ENCODE assay signal across 1 cellular context in the genomic region with DNA sequence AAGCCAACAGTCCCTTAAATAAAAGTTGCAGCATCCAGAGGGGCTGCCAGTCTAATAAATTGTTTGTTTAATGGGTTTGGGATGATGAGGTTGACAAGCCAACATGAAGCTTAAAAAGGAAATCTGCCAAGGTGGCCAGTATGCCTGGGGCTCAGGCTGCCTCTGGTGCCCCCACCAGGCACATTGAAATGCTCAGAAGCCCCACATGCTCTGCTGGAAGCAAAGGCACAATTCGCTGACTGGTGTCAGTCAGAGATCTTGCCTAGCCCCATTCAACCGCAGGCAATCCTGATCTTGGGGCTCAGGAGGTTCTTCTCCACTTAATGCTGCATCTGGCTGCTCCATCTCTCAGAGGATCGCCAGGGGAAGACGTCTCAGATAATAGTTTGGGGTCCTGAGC.
TF ChIP-seq lines count a peak whose summit lies in the region.

No MANE protein-coding gene starts in this region.

TF ChIP-seq in IMR-90, 13 proteins besides CTCF, POLR2A, EP300 and RAD21:
- TF ChIP-seq CEBPB (IDR thresholded peaks at IDR 0.05; ENCODE audit: low read depth, low read length) (no peak), MXI1 (IDR thresholded peaks at IDR 0.05; ENCODE audit: borderline replicate concordance, low read depth, low read length) (no peak), BHLHE40 (IDR thresholded peaks at IDR 0.05; ENCODE audit: low read depth, low read length) (no peak), NFE2L2 (IDR thresholded peaks at IDR 0.05; ENCODE audit: low read depth, low read length) (no peak), CHD1 (IDR thresholded peaks at IDR 0.05; ENCODE audit: low read depth, low read length) (no peak), RFX5 (IDR thresholded peaks at IDR 0.05; ENCODE audit: low read depth, low read length) (no peak), ELK1 (IDR thresholded peaks at IDR 0.05; ENCODE audit: borderline replicate concordance, low read depth, low read length) (no peak), RCOR1 (IDR thresholded peaks at IDR 0.05; ENCODE audit: insufficient replicate concordance, low read length) (no peak), SMC3 (IDR thresholded peaks at IDR 0.05; ENCODE audit: low read depth, low read length) (no peak), FOS (IDR thresholded peaks at IDR 0.05; ENCODE audit: low read depth, low read length) (no peak), MAFK (IDR thresholded peaks at IDR 0.05; ENCODE audit: low read depth, low read length) (no peak), MAZ (IDR thresholded peaks at IDR 0.05; ENCODE audit: borderline replicate concordance, low read depth, low read length) (no peak)
- TF ChIP-seq, protein P1, sequence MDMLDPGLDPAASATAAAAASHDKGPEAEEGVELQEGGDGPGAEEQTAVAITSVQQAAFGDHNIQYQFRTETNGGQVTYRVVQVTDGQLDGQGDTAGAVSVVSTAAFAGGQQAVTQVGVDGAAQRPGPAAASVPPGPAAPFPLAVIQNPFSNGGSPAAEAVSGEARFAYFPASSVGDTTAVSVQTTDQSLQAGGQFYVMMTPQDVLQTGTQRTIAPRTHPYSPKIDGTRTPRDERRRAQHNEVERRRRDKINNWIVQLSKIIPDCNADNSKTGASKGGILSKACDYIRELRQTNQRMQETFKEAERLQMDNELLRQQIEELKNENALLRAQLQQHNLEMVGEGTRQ (IDR thresholded peaks at IDR 0.05; ENCODE audit: low read depth, low read length), result no peak
